In genomic region chr17:17757944-17758343, GRCh38 we compare ENCODE assay signal across 14 cellular contexts.
DNase-seq lines count a peak whose midpoint lies in the region; ATAC-seq lines count a peak whose summit lies in the region.
"Had no signal": no experiment of that assay in that cellular context is flagged by ENCODE, and none has a peak within 500 bp of the region (broad histone marks: within the 10 kb centered on the region; RNA-seq: fewer than 3 reads in every experiment).

No MANE protein-coding gene starts in this region.

- no peaks in the 10 kb centered on the region for H3K27me3 Mint-ChIP-seq in T-helper 17 cell
- no peaks in the 10 kb centered on the region for H3K27me3 Mint-ChIP-seq in naive thymus-derived CD8-positive, alpha-beta T cell

- peak overlapping the region; percentile 11 for H3K27ac Mint-ChIP-seq in T-helper 17 cell
- H3K27ac Mint-ChIP-seq in naive thymus-derived CD8-positive, alpha-beta T cell = peak overlapping the region; percentile 90 to 98 (median 94)

- H3K4me1 Mint-ChIP-seq in T-helper 17 cell = peaks cover 11% of the 10 kb centered on the region
- H3K4me1 Mint-ChIP-seq in naive thymus-derived CD8-positive, alpha-beta T cell = peaks cover 44 to 85% (median 77%) of the 10 kb centered on the region in 4 donors

- peak overlapping the region; percentile 96 for H3K27ac ChIP-seq in KOPT-K1 (ENCODE audit: low read depth, low read length, poor library complexity, severe bottlenecking)
- H3K27ac ChIP-seq: prostate gland, tibial artery had no signal

- DNase-seq in DMS53 (lab: John Stamatoyannopoulos, UW) (peak; percentile 25), DMS53 treated with DMSO at 0.1 percent for 48 hours (lab: John Stamatoyannopoulos, UW; ENCODE audit: unreplicated experiment) (no peak), T-helper 17 cell (no peak), hepatic stellate cell (ENCODE audit: low spot score) (no peak)
- peak in 1 of 10 donors; percentile 14 for DNase-seq in naive thymus-derived CD8-positive, alpha-beta T cell
- DNase-seq: 8988T, dermis blood vessel endothelial cell, left ventricle myocardium superior, NCI-H526, tibial artery had no signal

- peak overlapping the region; percentile 12 for H3K4me3 Mint-ChIP-seq in T-helper 17 cell
- H3K4me3 Mint-ChIP-seq in naive thymus-derived CD8-positive, alpha-beta T cell = peak overlapping the region; percentile 70 to 89 (median 83)

- POLR2A ChIA-PET in naive thymus-derived CD8-positive, alpha-beta T cell (lab: Charles Lee) = interaction anchor here (0.9 to 6.5 kb wide), 17 partner anchors 9 to 366 kb away, joined by 3 to 55 read pairs (median 5); no protein-coding TSS in a partner anchor

- no peak for ATAC-seq in T-helper 17 cell
- peak; percentile 22 to 50 for ATAC-seq in naive thymus-derived CD8-positive, alpha-beta T cell
- no peak for ATAC-seq in HG03442 (IDR thresholded peaks at IDR 0.05; ENCODE audit: unreplicated experiment)
- no peak for ATAC-seq in GM21619 (IDR thresholded peaks at IDR 0.05; ENCODE audit: unreplicated experiment)
- ATAC-seq: left ventricle myocardium superior had no signal

- H3K36me3 ChIP-seq in KOPT-K1 (ENCODE audit: insufficient read depth, low read length) = peaks cover 9% of the 10 kb centered on the region; the same call in 1 of the 2 replicates
- H3K36me3 ChIP-seq: prostate gland, tibial artery had no signal

- no peaks in the 10 kb centered on the region for H3K9me3 Mint-ChIP-seq in naive thymus-derived CD8-positive, alpha-beta T cell

- H3K9me3 ChIP-seq in KOPT-K1 (ENCODE audit: insufficient read depth, low read length, poor library complexity, severe bottlenecking) (no peaks in the 10 kb centered on the region), T-helper 17 cell (ENCODE audit: control insufficient read depth, low read length, poor library complexity, severe bottlenecking) (no peaks in the 10 kb centered on the region)
- H3K9me3 ChIP-seq: prostate gland, tibial artery had no signal

- H3K36me3 Mint-ChIP-seq in T-helper 17 cell (ENCODE audit: low read depth) = no peaks in the 10 kb centered on the region
- peaks cover 0 to 4% (median 0%) of the 10 kb centered on the region in 3 donors for H3K36me3 Mint-ChIP-seq in naive thymus-derived CD8-positive, alpha-beta T cell

Comparison
In these comparisons a context has a peak if more than half of its experiments do, and no peak if none do; other contexts are left out.
1. ATAC-seq: peak in naive thymus-derived CD8-positive, alpha-beta T cell (2 of 2); none in T-helper 17 cell (single experiment), HG03442 (single experiment) and GM21619 (single experiment).